8 cellular contexts compared by ENCODE assay signal in genomic region chr15:91022075-91022831, GRCh38. TPM values are rescaled to one million over a fixed set of nuclear protein-coding genes. Genes with fewer than 3 reads are reported as not detected.
DNase-seq lines count a peak whose midpoint lies in the region; ATAC-seq and TF ChIP-seq lines count a peak whose summit lies in the region.

Gene VPS33B, minus strand, starts transcription at chr15:91022594. Its CDS starts 345 bp downstream, at chr15:91022249.

- H3K4me1 ChIP-seq in OCI-LY7 (ENCODE audit: insufficient read depth, low read length, poor library complexity, severe bottlenecking) (peaks cover 16% of the 10 kb centered on the region), mucosa of descending colon (ENCODE audit: low read depth) (peaks cover 11% of the 10 kb centered on the region)

- POLR2A ChIA-PET in OCI-LY7 (lab: Charles Lee), result interaction anchor here (0.6 to 2.4 kb wide), 6 partner anchors 11 to 138 kb away, joined by 3 to 15 read pairs (median 6); partner anchors contain the start of gene RCCD1

- no peak for TF ChIP-seq CTCF in OCI-LY7 (conservative IDR thresholded peaks at IDR 0.05; ENCODE audit: low read length)
- TF ChIP-seq CTCF in mucosa of descending colon (IDR thresholded peaks at IDR 0.05), result no peak

- H3K36me3 ChIP-seq in OCI-LY7 (ENCODE audit: insufficient read depth, low read length) (no peaks in the 10 kb centered on the region), mucosa of descending colon (ENCODE audit: low read depth) (no peaks in the 10 kb centered on the region)

- no peaks in the 10 kb centered on the region for H3K9me2 ChIP-seq in OCI-LY7 (ENCODE audit: insufficient read depth, low read length)

- H3K4me2 ChIP-seq in OCI-LY7 (ENCODE audit: low read length), result peak within 1 kb of the TSS; percentile 96

- H3K9me3 ChIP-seq in OCI-LY7 (ENCODE audit: low read length) (no peaks in the 10 kb centered on the region), mucosa of descending colon (no peaks in the 10 kb centered on the region)

- BruUV-seq in OCI-LY7 (replicated peaks; lab: Mats Ljungman, UMichigan), result TSS peak; percentile 83

- H4K20me1 ChIP-seq in OCI-LY7 (ENCODE audit: insufficient read depth, low read length), result no peaks in the 10 kb centered on the region

- H3K27ac ChIP-seq in OCI-LY7 (ENCODE audit: low read depth, low read length, poor library complexity, severe bottlenecking) (no peak within 1 kb of the TSS), epithelial cell of prostate (peak within 1 kb of the TSS; percentile 80)

- peak; percentile 72 for ATAC-seq in GM21423 (IDR thresholded peaks at IDR 0.05; ENCODE audit: unreplicated experiment)
- peak; percentile 98 for ATAC-seq in mucosa of descending colon

- intact Hi-C loops in OCI-LY7 (cut with micrococcal nuclease; ENCODE audit: unreplicated experiment), result loop anchor here (1.0 to 10.0 kb wide), 2 partner anchors 28 to 617 kb away; partner anchors contain the start of gene PRC1
- intact Hi-C loops in mucosa of descending colon (cut with DNase I, micrococcal nuclease), result no loop called here

- peak within 1 kb of the TSS; percentile 97 for H2AFZ ChIP-seq in OCI-LY7 (ENCODE audit: low read length)

- peaks cover 3% of the 10 kb centered on the region; the same call in 1 of the 2 replicates for H3K79me2 ChIP-seq in OCI-LY7 (ENCODE audit: insufficient read depth, low read depth, low read length)

- DNase-seq in COLO668 (lab: John Stamatoyannopoulos, UW; ENCODE audit: unreplicated experiment) (peak; percentile 86), HuH-7 (ENCODE audit: low spot score) (peak; percentile 79), OCI-LY7 (ENCODE audit: low spot score) (peak; percentile 86), activated T-cell treated with anti-CD3 and anti-CD28 coated beads for 1 hour (ENCODE audit: low read depth) (peak; percentile 57), epithelial cell of prostate (ENCODE audit: low read depth, low spot score) (peak; percentile 37), mucosa of descending colon (peak; percentile 87 to 94 (median 88))
- peak; percentile 32 to 61 for DNase-seq in stimulated activated CD8-positive, alpha-beta memory T cell treated with anti-CD3 and anti-CD28 coated beads, Interleukin-4, amount 100 ng/mL, for 1 hour (ENCODE audit: low read depth in 2 of 2, low spot score in 1 of 2)

- CTCF ChIA-PET in OCI-LY7 (lab: Charles Lee; ENCODE audit: unreplicated experiment), result interaction anchor here (0.6 to 0.9 kb wide), 2 partner anchors 67 to 88 kb away, joined by 4 to 8 read pairs; no protein-coding TSS in a partner anchor

- H3K4me3 ChIP-seq in OCI-LY7 (ENCODE audit: low read depth, low read length, poor library complexity, severe bottlenecking) (peak within 1 kb of the TSS; percentile 91), mucosa of descending colon (peak within 1 kb of the TSS; percentile 84)

RNA-seq across cellular contexts. Expression of gene VPS33B, which starts in this region (rescaled TPM):
- 3.9 and 4.7 TPM in 2 replicates for total RNA-seq in OCI-LY7 (2014; rRNA removed; shearing (Covaris generic))
- total RNA-seq in OCI-LY7 (2022), result 13.0 and 13.2 TPM in 2 replicates
- 10 to 100 TPM; 13.4 to 22.7 (median 16.2) TPM for total RNA-seq in mucosa of descending colon

Comparison
In these comparisons a context has a peak if more than half of its experiments do, and no peak if none do; other contexts are left out.
1. DNase-seq: peak in every context shown above with its lines; median percentile 88 in mucosa of descending colon; 86 in COLO668; 86 in OCI-LY7; 79 in HuH-7; 57 in activated T-cell treated with anti-CD3 and anti-CD28 coated beads for 1 hour; 46 in stimulated activated CD8-positive, alpha-beta memory T cell treated with anti-CD3 and anti-CD28 coated beads, Interleukin-4, amount 100 ng/mL, for 1 hour; 37 in epithelial cell of prostate.